In genomic region chr7:155438778-155439177, GRCh38 we compare ENCODE assay signal across 22 cellular contexts. TPM values are rescaled to one million over a fixed set of nuclear protein-coding genes. Genes with fewer than 3 reads are reported as not detected.
DNase-seq lines count a peak whose midpoint lies in the region; ATAC-seq and TF ChIP-seq lines count a peak whose summit lies in the region.
"Had no signal": no experiment of that assay in that cellular context is flagged by ENCODE, and none has a peak within 500 bp of the region (broad histone marks: within the 10 kb centered on the region; RNA-seq: fewer than 3 reads in every experiment).

No MANE protein-coding gene starts in this region.

- peak overlapping the region; percentile 21; the same call in 1 of the 2 replicates for H3K27ac ChIP-seq in VCaP
- H3K27ac ChIP-seq in lower lobe of right lung: no peak overlapping the region
- H3K27ac ChIP-seq: A549 had no signal

- H3K27me3 ChIP-seq in lower lobe of right lung (ENCODE audit: low read depth): peaks cover 64% of the 10 kb centered on the region

- H3K4me3 Mint-ChIP-seq in CD14-positive monocyte (no peak overlapping the region), glutamatergic neuron (ENCODE audit: unreplicated experiment) (no peak overlapping the region), MCF 10A (ENCODE audit: unreplicated experiment) (no peak overlapping the region), type B pancreatic cell (no peak overlapping the region)
- H3K4me3 Mint-ChIP-seq: CD4-positive, CD25-positive, alpha-beta regulatory T cell; CD8-positive, alpha-beta T cell had no signal

- DNase-seq in CD14-positive monocyte (ENCODE audit: low spot score): peak; percentile 20
- DNase-seq in glutamatergic neuron: peak; percentile 2
- peak; percentile 8 for DNase-seq in lower lobe of right lung
- no peak for DNase-seq in omental fat pad (ENCODE audit: low spot score)
- no peak for DNase-seq in MCF 10A (ENCODE audit: unreplicated experiment)
- no peak for DNase-seq in type B pancreatic cell (ENCODE audit: extremely low spot score, unreplicated experiment)
- DNase-seq: 8988T; ACHN; C1 segment of cervical spinal cord; CD4-positive, CD25-positive, alpha-beta regulatory T cell; CD8-positive, alpha-beta T cell; DMS 273 treated with DMSO at 0.1 percent for 48 hours; DMS53; DMS79 treated with DMSO at 0.1 percent for 48 hours; GF-D8; GOT3; HCEC 1CT had no signal

- TF ChIP-seq CTCF in CD14-positive monocyte (IDR thresholded peaks at IDR 0.05) (no peak), VCaP (conservative IDR thresholded peaks at IDR 0.05) (no peak), glutamatergic neuron (IDR thresholded peaks at IDR 0.05; ENCODE audit: partially characterized antibody, unreplicated experiment) (no peak), lower lobe of right lung (IDR thresholded peaks at IDR 0.05) (no peak), omental fat pad (IDR thresholded peaks at IDR 0.05) (no peak), MCF 10A (IDR thresholded peaks at IDR 0.05; ENCODE audit: unreplicated experiment) (no peak), type B pancreatic cell (conservative IDR thresholded peaks at IDR 0.05) (no peak)

- intact Hi-C loops in CD14-positive monocyte (cut with micrococcal nuclease) (no loop called here), lower lobe of right lung (cut with DNase I) (no loop called here), MCF 10A (cut with micrococcal nuclease) (no loop called here)

- ATAC-seq in lower lobe of right lung (no peak), omental fat pad (ENCODE audit: low FRiP score) (no peak), HG02973 (IDR thresholded peaks at IDR 0.05; ENCODE audit: unreplicated experiment) (no peak)
- ATAC-seq: CD8-positive, alpha-beta T cell had no signal

- no TSS peak for BruUV-seq in MCF 10A (replicated peaks; lab: Mats Ljungman, UMichigan)

- H3K9me3 Mint-ChIP-seq in CD14-positive monocyte (peaks cover 0 to 5% (median 0%) of the 10 kb centered on the region in 7 donors), glutamatergic neuron (ENCODE audit: unreplicated experiment) (peaks cover 4% of the 10 kb centered on the region), MCF 10A (ENCODE audit: unreplicated experiment) (no peaks in the 10 kb centered on the region), type B pancreatic cell (no peaks in the 10 kb centered on the region)
- H3K9me3 Mint-ChIP-seq: CD4-positive, CD25-positive, alpha-beta regulatory T cell; CD8-positive, alpha-beta T cell had no signal

- H3K36me3 ChIP-seq in lower lobe of right lung: no peaks in the 10 kb centered on the region

- H3K36me3 Mint-ChIP-seq in CD14-positive monocyte (no peaks in the 10 kb centered on the region), glutamatergic neuron (ENCODE audit: unreplicated experiment) (peaks cover 10% of the 10 kb centered on the region), MCF 10A (ENCODE audit: insufficient read depth, unreplicated experiment) (no peaks in the 10 kb centered on the region), type B pancreatic cell (no peaks in the 10 kb centered on the region)
- H3K36me3 Mint-ChIP-seq: CD4-positive, CD25-positive, alpha-beta regulatory T cell; CD8-positive, alpha-beta T cell had no signal

- H3K4me1 Mint-ChIP-seq in CD14-positive monocyte (no peaks in the 10 kb centered on the region), glutamatergic neuron (ENCODE audit: low read depth, unreplicated experiment) (peaks cover 3% of the 10 kb centered on the region), MCF 10A (ENCODE audit: insufficient read depth, unreplicated experiment) (no peaks in the 10 kb centered on the region), type B pancreatic cell (ENCODE audit: unreplicated experiment) (no peaks in the 10 kb centered on the region)
- H3K4me1 Mint-ChIP-seq: CD4-positive, CD25-positive, alpha-beta regulatory T cell had no signal

- POLR2A ChIA-PET in MCF 10A (lab: Yijun Ruan, JAX): interaction anchor here (0.6 kb wide), 1 partner anchor 19 kb away, joined by 4 read pairs; no protein-coding TSS in a partner anchor

- no peak overlapping the region for H3K4me3 ChIP-seq in lower lobe of right lung
- H3K4me3 ChIP-seq: A549 had no signal

- H3K9me3 ChIP-seq in lower lobe of right lung: no peaks in the 10 kb centered on the region
- H3K9me3 ChIP-seq: A549 had no signal

- peaks cover 27 to 72% (median 51%) of the 10 kb centered on the region in 3 donors for H3K27me3 Mint-ChIP-seq in CD14-positive monocyte (ENCODE audit: low read depth in 3 of 3)
- H3K27me3 Mint-ChIP-seq in glutamatergic neuron (ENCODE audit: unreplicated experiment): peaks cover 12% of the 10 kb centered on the region
- H3K27me3 Mint-ChIP-seq in MCF 10A (ENCODE audit: insufficient read depth, unreplicated experiment): peaks cover 68% of the 10 kb centered on the region
- peaks cover 95% of the 10 kb centered on the region for H3K27me3 Mint-ChIP-seq in type B pancreatic cell

- CTCF ChIA-PET in MCF 10A (lab: Yijun Ruan, JAX): interaction anchor here (0.6 kb wide), 1 partner anchor 531 kb away, joined by 3 read pairs; no protein-coding TSS in a partner anchor

- no peaks in the 10 kb centered on the region for H3K4me1 ChIP-seq in lower lobe of right lung
- H3K4me1 ChIP-seq: A549 had no signal

- H3K27ac Mint-ChIP-seq in CD14-positive monocyte: no peak overlapping the region
- H3K27ac Mint-ChIP-seq in glutamatergic neuron (ENCODE audit: unreplicated experiment): no peak overlapping the region
- H3K27ac Mint-ChIP-seq in MCF 10A (ENCODE audit: low read depth, unreplicated experiment): no peak overlapping the region
- H3K27ac Mint-ChIP-seq in type B pancreatic cell: no peak overlapping the region
- H3K27ac Mint-ChIP-seq: CD4-positive, CD25-positive, alpha-beta regulatory T cell; CD8-positive, alpha-beta T cell had no signal

RNA-seq across cellular contexts. Expression of gene EN2, which starts 19.2 kb away (rescaled TPM):
- polyA plus RNA-seq in CD14-positive monocyte: not detected
- 0.20 TPM for total RNA-seq in glutamatergic neuron (ENCODE audit: unreplicated experiment)
- total RNA-seq in lower lobe of right lung: not detected
- under 1 TPM in 2 of 4 donors, not detected in 2; 0.09 to 0.12 TPM for total RNA-seq in omental fat pad
- not detected in 2 replicates for total RNA-seq in MCF 10A (2022)
- 0.07 and 0.94 TPM in 2 replicates for total RNA-seq in type B pancreatic cell (ENCODE audit: low replicate concordance)
- total RNA-seq: CD4-positive, CD25-positive, alpha-beta regulatory T cell; CD8-positive, alpha-beta T cell; G401 had no signal
- polyA plus RNA-seq: BJ; CD4-positive, CD25-positive, alpha-beta regulatory T cell had no signal

Comparison
In these comparisons a context has a peak if more than half of its experiments do, and no peak if none do; other contexts are left out.
1. DNase-seq: peak in CD14-positive monocyte (single experiment), glutamatergic neuron (single experiment) and lower lobe of right lung (single experiment); none in omental fat pad (single experiment), MCF 10A (single experiment) and type B pancreatic cell (single experiment).